19 cellular contexts compared by ENCODE assay signal in the genomic region with DNA sequence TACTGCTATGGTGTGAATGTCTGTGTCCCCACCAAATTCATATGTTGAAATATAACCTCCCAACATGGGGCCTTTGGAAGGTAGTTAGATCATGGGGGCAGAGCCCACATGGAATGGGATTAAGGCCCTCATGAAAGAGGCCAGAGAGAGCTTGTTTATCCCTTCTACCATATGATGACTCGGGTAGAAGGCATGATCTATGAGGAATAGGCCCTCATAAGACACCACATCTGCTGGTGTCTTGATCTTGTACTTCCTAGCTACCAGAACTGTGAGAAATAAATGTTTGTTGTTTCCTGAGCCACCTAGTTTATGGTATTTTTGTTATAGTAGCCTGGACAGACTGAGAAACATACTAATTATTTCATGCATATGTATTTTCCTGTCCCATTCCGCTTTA. TPM values are rescaled to one million over a fixed set of nuclear protein-coding genes. Genes with fewer than 3 reads are reported as not detected.
DNase-seq lines count a peak whose midpoint lies in the region; ATAC-seq and TF ChIP-seq lines count a peak whose summit lies in the region.
"Had no signal": no experiment of that assay in that cellular context is flagged by ENCODE, and none has a peak within 500 bp of the region (broad histone marks: within the 10 kb centered on the region; RNA-seq: fewer than 3 reads in every experiment).

No MANE protein-coding gene starts in this region.

- DNase-seq in EL (peak; percentile 85), Panc1 (ENCODE audit: low read depth, low spot score) (no peak), epithelial cell of prostate (ENCODE audit: low read depth, low spot score) (no peak), myocyte (ENCODE audit: low read depth) (peak; percentile 67), lower leg skin (ENCODE audit: low spot score in 2 of 2) (no peak), GM03348 (ENCODE audit: low spot score) (no peak), medulla oblongata (ENCODE audit: extremely low spot score) (no peak)
- no peak for DNase-seq in activated CD8-positive, alpha-beta memory T cell treated with anti-CD3 and anti-CD28 coated beads, Interleukin-2, amount 10 ng/mL, durations not matched to agents 7 days and 5 days
- DNase-seq: activated CD8-positive, alpha-beta T cell treated with anti-CD3 and anti-CD28 coated beads for 36 hours; amniotic stem cell; DMS 273 treated with DMSO at 0.1 percent for 48 hours; immature natural killer cell; midbrain; NCI-H1436 treated with DMSO at 0.1 percent for 48 hours; NCI-H446 treated with DMSO at 0.1 percent for 48 hours; small intestine; stimulated activated naive CD4-positive, alpha-beta T cell had no signal

- H3K36me3 Mint-ChIP-seq in activated CD8-positive, alpha-beta memory T cell treated with anti-CD3 and anti-CD28 coated beads, Interleukin-2, amount 10 ng/mL, durations not matched to agents 7 days and 5 days = no peaks in the 10 kb centered on the region
- H3K36me3 Mint-ChIP-seq: immature natural killer cell had no signal

- CTCF ChIA-PET in Panc1 (lab: Charles Lee) = interaction anchor here (0.7 kb wide), 1 partner anchor 76 kb away, joined by 6 read pairs; no protein-coding TSS in a partner anchor
- CTCF ChIA-PET in activated CD8-positive, alpha-beta memory T cell treated with anti-CD3 and anti-CD28 coated beads, Interleukin-2, amount 10 ng/mL, durations not matched to agents 7 days and 5 days (lab: Charles Lee) = no interaction called here

- no peaks in the 10 kb centered on the region for H3K9me3 Mint-ChIP-seq in activated CD8-positive, alpha-beta memory T cell treated with anti-CD3 and anti-CD28 coated beads, Interleukin-2, amount 10 ng/mL, durations not matched to agents 7 days and 5 days (ENCODE audit: low read depth)
- H3K9me3 Mint-ChIP-seq: activated CD8-positive, alpha-beta T cell treated with anti-CD3 and anti-CD28 coated beads for 36 hours; immature natural killer cell had no signal

- peaks cover 12% of the 10 kb centered on the region for H3K4me1 Mint-ChIP-seq in activated CD8-positive, alpha-beta memory T cell treated with anti-CD3 and anti-CD28 coated beads, Interleukin-2, amount 10 ng/mL, durations not matched to agents 7 days and 5 days
- H3K4me1 Mint-ChIP-seq: immature natural killer cell had no signal

- WGBS in lower leg skin, 2 donors = 91 to 96% methylated on average over 2 of the region's 2 CpGs

- H3K27ac Mint-ChIP-seq in activated CD8-positive, alpha-beta memory T cell treated with anti-CD3 and anti-CD28 coated beads, Interleukin-2, amount 10 ng/mL, durations not matched to agents 7 days and 5 days = no peak overlapping the region
- H3K27ac Mint-ChIP-seq: activated CD8-positive, alpha-beta T cell treated with anti-CD3 and anti-CD28 coated beads for 36 hours; immature natural killer cell had no signal

- H3K4me1 ChIP-seq in Panc1 (ENCODE audit: control insufficient read depth, insufficient read depth, low read length) = peaks cover 97% of the 10 kb centered on the region

- H3K4me3 ChIP-seq in Panc1 (ENCODE audit: low read depth in 2 of 2, low read length in 2 of 2) (no peak overlapping the region), lower leg skin (ENCODE audit: low read depth, poor library complexity, severe bottlenecking) (no peak overlapping the region)
- H3K4me3 ChIP-seq: vagina had no signal

- intact Hi-C loops in Panc1 (cut with micrococcal nuclease; ENCODE audit: unreplicated experiment) (no loop called here), lower leg skin (cut with DNase I; ENCODE audit: low total_unique reads) (no loop called here)

- no peak for ATAC-seq in Panc1
- ATAC-seq in activated CD8-positive, alpha-beta memory T cell treated with anti-CD3 and anti-CD28 coated beads, Interleukin-2, amount 10 ng/mL, durations not matched to agents 7 days and 5 days = no peak
- ATAC-seq: activated CD8-positive, alpha-beta T cell treated with anti-CD3 and anti-CD28 coated beads for 36 hours had no signal

- H3K27me3 Mint-ChIP-seq in activated CD8-positive, alpha-beta memory T cell treated with anti-CD3 and anti-CD28 coated beads, Interleukin-2, amount 10 ng/mL, durations not matched to agents 7 days and 5 days = peaks cover 3% of the 10 kb centered on the region

- BruUV-seq in Panc1 (replicated peaks; lab: Mats Ljungman, UMichigan) = no TSS peak

- TF ChIP-seq CTCF in Panc1 (IDR thresholded peaks at IDR 0.05) (no peak), lower leg skin (IDR thresholded peaks at IDR 0.05) (no peak)

- no peaks in the 10 kb centered on the region for H3K9me3 ChIP-seq in Panc1 (ENCODE audit: control insufficient read depth, insufficient read depth, low read depth, low read length)
- H3K9me3 ChIP-seq: vagina had no signal

- no peak overlapping the region for H3K4me3 Mint-ChIP-seq in activated CD8-positive, alpha-beta memory T cell treated with anti-CD3 and anti-CD28 coated beads, Interleukin-2, amount 10 ng/mL, durations not matched to agents 7 days and 5 days
- H3K4me3 Mint-ChIP-seq: activated CD8-positive, alpha-beta T cell treated with anti-CD3 and anti-CD28 coated beads for 36 hours; immature natural killer cell had no signal

- POLR2A ChIA-PET in Panc1 (lab: Charles Lee) = no interaction called here

- peak overlapping the region; percentile 100 for H3K27ac ChIP-seq in Panc1 (ENCODE audit: low read length)
- H3K27ac ChIP-seq in epithelial cell of prostate = peak overlapping the region; percentile 10
- H3K27ac ChIP-seq: vagina, VCaP had no signal

- in situ Hi-C loops in Panc1 (cut with HindIII; ENCODE audit: low pct_unique_long_range_greater_than_20kb, low sequenced_read_pairs) = no loop called here

- H3K36me3 ChIP-seq in Panc1 (ENCODE audit: control insufficient read depth, insufficient read depth, low read length) = 0 out of 2 replicates have a peak, but pooled peaks cover 2% of the 10 kb centered on the region
- H3K36me3 ChIP-seq: vagina had no signal

- H3K27me3 ChIP-seq in Panc1 (ENCODE audit: control insufficient read depth, insufficient read depth, low read length) = no peaks in the 10 kb centered on the region
- H3K27me3 ChIP-seq: vagina had no signal

- TF ChIP-seq POLR2A in lower leg skin (IDR thresholded peaks at IDR 0.05) = no peak

RNA-seq across cellular contexts. Expression of a gene that starts 51.9 kb away (rescaled TPM):
- total RNA-seq in Panc1 (2021; ENCODE audit: unreplicated experiment) = 298 TPM
- 335 TPM for polyA plus RNA-seq in Panc1 (2012; ENCODE audit: insufficient read length)
- total RNA-seq in myocyte = 141 and 259 TPM in 2 replicates
- polyA plus RNA-seq in myocyte (2012) = 165 TPM
- total RNA-seq in activated CD8-positive, alpha-beta memory T cell treated with anti-CD3 and anti-CD28 coated beads, Interleukin-2, amount 10 ng/mL, durations not matched to agents 7 days and 5 days = 1 to 10 TPM; 1.8 to 3.8 TPM
- total RNA-seq in lower leg skin = 10 to 100 TPM; 52.4 to 78.1 (median 56.1) TPM
- polyA plus RNA-seq: immature natural killer cell had no signal

Comparison
In these comparisons a context has a peak if more than half of its experiments do, and no peak if none do; other contexts are left out.
1. DNase-seq: peak in EL (single experiment) and myocyte (single experiment); none in Panc1 (single experiment), epithelial cell of prostate (single experiment), activated CD8-positive, alpha-beta memory T cell treated with anti-CD3 and anti-CD28 coated beads, Interleukin-2, amount 10 ng/mL, durations not matched to agents 7 days and 5 days (single experiment), lower leg skin (0 of 2), GM03348 (single experiment) and medulla oblongata (single experiment).
2. RNA of a gene that starts 51.9 kb away (total RNA-seq): 298 TPM in Panc1 (single experiment), 141 to 259 TPM in myocyte and 52.4 to 78.1 TPM in lower leg skin; 1.8 to 3.8 TPM in activated CD8-positive, alpha-beta memory T cell treated with anti-CD3 and anti-CD28 coated beads, Interleukin-2, amount 10 ng/mL, durations not matched to agents 7 days and 5 days; every median in the first group is over 10 times any median in the second.